11 cellular contexts compared by ENCODE assay signal in genomic region chr6:71190809-71191208, GRCh38.
DNase-seq lines count a peak whose midpoint lies in the region; ATAC-seq and TF ChIP-seq lines count a peak whose summit lies in the region.
"Had no signal": no experiment of that assay in that cellular context is flagged by ENCODE, and none has a peak within 500 bp of the region (broad histone marks: within the 10 kb centered on the region; RNA-seq: fewer than 3 reads in every experiment).

No MANE protein-coding gene starts in this region.

- WGBS in gastroesophageal sphincter (ENCODE audit: low coverage in 1 of 2), 2 donors: 6 to 14% methylated on average over 3 of the region's 3 CpGs

- CTCF ChIA-PET in CD4-positive, alpha-beta memory T cell (lab: Charles Lee; ENCODE audit: partially characterized antibody): interaction anchor here (0.6 to 5.2 kb wide), 15 partner anchors 9 to 163 kb away, joined by 3 to 57 read pairs (median 5); partner anchors contain the start of gene OGFRL1

- no peak for TF ChIP-seq EP300 in gastroesophageal sphincter (IDR thresholded peaks at IDR 0.05)

- no peak overlapping the region for H3K27ac ChIP-seq in CD4-positive, alpha-beta memory T cell (ENCODE audit: low read depth, low read length)
- H3K27ac ChIP-seq in MM.1S (ENCODE audit: low read length) (no peak overlapping the region), lower lobe of right lung (no peak overlapping the region), gastroesophageal sphincter (no peak overlapping the region)

- no peaks in the 10 kb centered on the region for H3K36me3 Mint-ChIP-seq in CD4-positive, alpha-beta memory T cell

- no peak for TF ChIP-seq POLR2A in gastroesophageal sphincter (IDR thresholded peaks at IDR 0.05)

- no peaks in the 10 kb centered on the region for H3K4me1 ChIP-seq in CD4-positive, alpha-beta memory T cell (ENCODE audit: insufficient read depth, low read length)
- H3K4me1 ChIP-seq in MM.1S (ENCODE audit: low read length): no peaks in the 10 kb centered on the region
- H3K4me1 ChIP-seq in lower lobe of right lung: no peaks in the 10 kb centered on the region
- H3K4me1 ChIP-seq in gastroesophageal sphincter: no peaks in the 10 kb centered on the region

- H3F3A ChIP-seq in MM.1S (ENCODE audit: insufficient read depth, low read length): no peaks in the 10 kb centered on the region

- no peak overlapping the region for H3K4me3 ChIP-seq in CD4-positive, alpha-beta memory T cell (ENCODE audit: low read length in 2 of 2)
- H3K4me3 ChIP-seq in MM.1S (ENCODE audit: low read length) (no peak overlapping the region), lower lobe of right lung (no peak overlapping the region), gastroesophageal sphincter (no peak overlapping the region)

- no peaks in the 10 kb centered on the region for H3K9me2 ChIP-seq in MM.1S (replicated peaks; ENCODE audit: insufficient read depth, low read length)

- peaks cover 0 to 2% (median 0%) of the 10 kb centered on the region in 4 donors for H3K4me1 Mint-ChIP-seq in CD4-positive, alpha-beta memory T cell
- H3K4me1 Mint-ChIP-seq: activated B cell treated with CpG ODN at 0.5 μM for 24 hours had no signal

- no peaks in the 10 kb centered on the region for H3K79me2 ChIP-seq in MM.1S (ENCODE audit: low read length)

- no peaks in the 10 kb centered on the region for H3K9me3 ChIP-seq in CD4-positive, alpha-beta memory T cell (ENCODE audit: control insufficient read depth in 1 of 2, low read length in 2 of 2)
- H3K9me3 ChIP-seq in MM.1S (replicated peaks; ENCODE audit: insufficient read depth, low read length) (no peaks in the 10 kb centered on the region), lower lobe of right lung (no peaks in the 10 kb centered on the region), gastroesophageal sphincter (no peaks in the 10 kb centered on the region)

- intact Hi-C loops in CD4-positive, alpha-beta memory T cell (cut with micrococcal nuclease): loop anchor here (1.0 kb wide), 1 partner anchor 158 kb away; no protein-coding TSS in a partner anchor
- intact Hi-C loops in lower lobe of right lung (cut with DNase I): loop anchor here (10.0 kb wide), 1 partner anchor 164 kb away; no protein-coding TSS in a partner anchor

- POLR2A ChIA-PET in CD4-positive, alpha-beta memory T cell (lab: Charles Lee; ENCODE audit: partially characterized antibody): interaction anchor here (1.0 kb wide), 1 partner anchor 97 kb away, joined by 9 read pairs; no protein-coding TSS in a partner anchor

- H3K36me3 ChIP-seq in CD4-positive, alpha-beta memory T cell (ENCODE audit: insufficient read depth, low read length): no peaks in the 10 kb centered on the region
- H3K36me3 ChIP-seq in MM.1S (replicated peaks; ENCODE audit: insufficient read depth, low read length) (no peaks in the 10 kb centered on the region), lower lobe of right lung (no peaks in the 10 kb centered on the region), gastroesophageal sphincter (no peaks in the 10 kb centered on the region)

- H3K27ac Mint-ChIP-seq in CD4-positive, alpha-beta memory T cell: no peak overlapping the region
- H3K27ac Mint-ChIP-seq: activated B cell treated with CpG ODN at 0.5 μM for 24 hours had no signal

- TF ChIP-seq CTCF in MM.1S (IDR thresholded peaks at IDR 0.05; ENCODE audit: low read length): peak; percentile 54
- TF ChIP-seq CTCF in lower lobe of right lung (IDR thresholded peaks at IDR 0.05): peak; percentile 34
- peak in 2 of 4 experiments; percentile 12 to 36 for TF ChIP-seq CTCF in gastroesophageal sphincter (IDR thresholded peaks at IDR 0.05)

- no peaks in the 10 kb centered on the region for H3K27me3 ChIP-seq in CD4-positive, alpha-beta memory T cell (ENCODE audit: insufficient read depth, low read length)
- H3K27me3 ChIP-seq in MM.1S (replicated peaks; ENCODE audit: insufficient read depth, low read length) (no peaks in the 10 kb centered on the region), lower lobe of right lung (ENCODE audit: low read depth) (no peaks in the 10 kb centered on the region), gastroesophageal sphincter (no peaks in the 10 kb centered on the region)

- no peaks in the 10 kb centered on the region for H4K20me1 ChIP-seq in MM.1S (ENCODE audit: insufficient read depth, low read length)

- H3K4me2 ChIP-seq in MM.1S (ENCODE audit: low read depth, low read length): no peak overlapping the region

- DNase-seq in CD4-positive, alpha-beta memory T cell: peak in 4 of 5 donors; percentile 13 to 18 (median 16)
- DNase-seq in MM.1S (peak; percentile 22), amniotic stem cell (lab: John Stamatoyannopoulos, UW) (peak; percentile 36), lower lobe of right lung (no peak), NCI-H345 treated with DMSO at 0.1 percent for 48 hours (lab: John Stamatoyannopoulos, UW; ENCODE audit: unreplicated experiment) (no peak), NCI-H187 (lab: John Stamatoyannopoulos, UW) (no peak), retina (no peak)
- DNase-seq: activated B cell treated with CpG ODN at 0.5 μM for 24 hours; left cardiac atrium; stimulated activated naive CD8-positive, alpha-beta T cell treated with anti-CD3 and anti-CD28 coated beads, Interleukin-15, Interleukin-2, amounts not matched to agents 100 U/mL and 50 U/mL, for 24 hours had no signal

- no peak overlapping the region for H3K9ac ChIP-seq in MM.1S (ENCODE audit: low read length)

- no peaks in the 10 kb centered on the region for H3K9me3 Mint-ChIP-seq in CD4-positive, alpha-beta memory T cell
- H3K9me3 Mint-ChIP-seq: activated B cell treated with CpG ODN at 0.5 μM for 24 hours had no signal

- H3K4me3 Mint-ChIP-seq in CD4-positive, alpha-beta memory T cell: no peak overlapping the region
- H3K4me3 Mint-ChIP-seq: activated B cell treated with CpG ODN at 0.5 μM for 24 hours had no signal

- H3K27me3 Mint-ChIP-seq in CD4-positive, alpha-beta memory T cell: peaks cover 2 to 3% of the 10 kb centered on the region in 2 donors

- ATAC-seq in lower lobe of right lung: no peak
- ATAC-seq in gastroesophageal sphincter: no peak
- ATAC-seq: left cardiac atrium; stimulated activated naive CD8-positive, alpha-beta T cell treated with anti-CD3 and anti-CD28 coated beads, Interleukin-15, Interleukin-2, amounts not matched to agents 100 U/mL and 50 U/mL, for 24 hours had no signal

- no peak overlapping the region for H2AFZ ChIP-seq in MM.1S (ENCODE audit: low read length)

Comparison
In these comparisons a context has a peak if more than half of its experiments do, and no peak if none do; other contexts are left out.
1. DNase-seq: peak in CD4-positive, alpha-beta memory T cell (4 of 5), MM.1S (single experiment) and amniotic stem cell (single experiment); none in lower lobe of right lung (single experiment), NCI-H345 treated with DMSO at 0.1 percent for 48 hours (single experiment), NCI-H187 (0 of 2) and retina (single experiment).